Comparison of ENCODE assay signal across 10 cellular contexts in genomic region chr6:109010703-109011102, GRCh38.
DNase-seq lines count a peak whose midpoint lies in the region; ATAC-seq and TF ChIP-seq lines count a peak whose summit lies in the region.
"Had no signal": no experiment of that assay in that cellular context is flagged by ENCODE, and none has a peak within 500 bp of the region (broad histone marks: within the 10 kb centered on the region; RNA-seq: fewer than 3 reads in every experiment).

No MANE protein-coding gene starts in this region.

- H3K27ac Mint-ChIP-seq in CD4-positive, alpha-beta memory T cell, result peak overlapping the region; percentile 91 to 100 (median 99)
- peak overlapping the region; percentile 14 to 99 (median 95) for H3K27ac Mint-ChIP-seq in naive B cell
- no peak overlapping the region for H3K27ac Mint-ChIP-seq in HFFc6
- no peak overlapping the region for H3K27ac Mint-ChIP-seq in endodermal cell

- H3K36me3 Mint-ChIP-seq in CD4-positive, alpha-beta memory T cell, result peaks cover 0 to 12% of the 10 kb centered on the region in 2 donors
- H3K36me3 Mint-ChIP-seq in naive B cell (no peaks in the 10 kb centered on the region), HFFc6 (ENCODE audit: low read depth) (no peaks in the 10 kb centered on the region), endodermal cell (ENCODE audit: low read depth) (no peaks in the 10 kb centered on the region)

- H3K36me3 ChIP-seq in CD4-positive, alpha-beta memory T cell (ENCODE audit: insufficient read depth, low read length), result no peaks in the 10 kb centered on the region
- H3K36me3 ChIP-seq in adrenal gland (replicated peaks in 1 of 2), result no peaks in the 10 kb centered on the region
- H3K36me3 ChIP-seq in endodermal cell (ENCODE audit: control insufficient read depth, insufficient read depth, low read length), result no peaks in the 10 kb centered on the region

- intact Hi-C loops in CD4-positive, alpha-beta memory T cell (cut with micrococcal nuclease), result loop anchor here (1.0 kb wide), 1 partner anchor 10 kb away; no protein-coding TSS in a partner anchor
- intact Hi-C loops in adrenal gland (cut with DNase I), result no loop called here

- peaks cover 0 to 1% (median 0%) of the 10 kb centered on the region in 8 donors for H3K9me3 Mint-ChIP-seq in CD4-positive, alpha-beta memory T cell
- H3K9me3 Mint-ChIP-seq in naive B cell, result no peaks in the 10 kb centered on the region
- H3K9me3 Mint-ChIP-seq in HFFc6, result no peaks in the 10 kb centered on the region
- no peaks in the 10 kb centered on the region for H3K9me3 Mint-ChIP-seq in endodermal cell

- POLR2A ChIA-PET in CD4-positive, alpha-beta memory T cell (lab: Charles Lee; ENCODE audit: partially characterized antibody), result interaction anchor here (0.9 to 6.4 kb wide), 15 partner anchors 8 to 750 kb away, joined by 3 to 59 read pairs (median 11); partner anchors contain the start of genes CD164, CEP57L1, FOXO3 and SESN1

- 58 to 70% (median 67%) methylated on average over 2 of the region's 2 CpGs for whole genome bisulfite sequencing in adrenal gland, 4 donors
- WGBS in endodermal cell (ENCODE audit: insufficient coverage in 1 of 2, insufficient read length in 1 of 2), 2 experiments, result 80 to 92% methylated on average over 1 to 2 of the region's 2 CpGs

- peak overlapping the region; percentile 96 for H3K27ac ChIP-seq in CD4-positive, alpha-beta memory T cell (ENCODE audit: low read depth, low read length)
- peak overlapping the region in 3 of 5 donors; percentile 93 to 99 (median 98) for H3K27ac ChIP-seq in adrenal gland
- H3K27ac ChIP-seq in endodermal cell (ENCODE audit: low read depth, low read length), result no peak overlapping the region

- TF ChIP-seq POLR2A in adrenal gland (IDR thresholded peaks at IDR 0.05), result no peak

- CTCF ChIA-PET in CD4-positive, alpha-beta memory T cell (lab: Charles Lee; ENCODE audit: partially characterized antibody), result interaction anchor here (0.7 to 6.0 kb wide), 5 partner anchors 26 to 453 kb away, joined by 3 to 61 read pairs (median 3); no protein-coding TSS in a partner anchor

- DNase-seq in CD4-positive, alpha-beta memory T cell, result no peak
- DNase-seq in HuH-7 (ENCODE audit: low spot score) (peak; percentile 37), adrenal gland (no peak), naive B cell (no peak), globus pallidus (ENCODE audit: low spot score) (no peak), HFFc6 (no peak), endodermal cell (no peak), RKO (ENCODE audit: low spot score) (no peak)

- peaks cover 68% of the 10 kb centered on the region for H3K4me1 ChIP-seq in CD4-positive, alpha-beta memory T cell (ENCODE audit: insufficient read depth, low read length)
- H3K4me1 ChIP-seq in adrenal gland (replicated peaks in 1 of 2), result peaks cover 6 to 48% of the 10 kb centered on the region in 2 donors
- peaks cover 3% of the 10 kb centered on the region for H3K4me1 ChIP-seq in endodermal cell (ENCODE audit: control insufficient read depth, insufficient read depth, low read length)

- no peaks in the 10 kb centered on the region for H3K9me3 ChIP-seq in CD4-positive, alpha-beta memory T cell (ENCODE audit: control insufficient read depth in 1 of 2, low read length in 2 of 2)
- H3K9me3 ChIP-seq in adrenal gland (replicated peaks in 1 of 3) (no peaks in the 10 kb centered on the region), endodermal cell (ENCODE audit: control insufficient read depth, low read length) (no peaks in the 10 kb centered on the region)

- no peaks in the 10 kb centered on the region for H3K27me3 ChIP-seq in CD4-positive, alpha-beta memory T cell (ENCODE audit: insufficient read depth, low read length)
- H3K27me3 ChIP-seq in adrenal gland (no peaks in the 10 kb centered on the region), endodermal cell (ENCODE audit: control insufficient read depth, insufficient read depth, low read length, poor library complexity, severe bottlenecking) (peaks cover 5% of the 10 kb centered on the region)

- TF ChIP-seq CTCF in adrenal gland (IDR thresholded peaks at IDR 0.05) (no peak), HFFc6 (IDR thresholded peaks at IDR 0.05) (no peak), endodermal cell (conservative IDR thresholded peaks at IDR 0.05) (no peak)

- no peaks in the 10 kb centered on the region for H3K27me3 Mint-ChIP-seq in CD4-positive, alpha-beta memory T cell
- H3K27me3 Mint-ChIP-seq in naive B cell, result no peaks in the 10 kb centered on the region
- H3K27me3 Mint-ChIP-seq in HFFc6 (ENCODE audit: insufficient read depth), result no peaks in the 10 kb centered on the region; the same call in 1 of the 2 replicates
- peaks cover 1% of the 10 kb centered on the region for H3K27me3 Mint-ChIP-seq in endodermal cell (ENCODE audit: insufficient read depth)

- peaks cover 47 to 84% (median 60%) of the 10 kb centered on the region in 4 donors for H3K4me1 Mint-ChIP-seq in CD4-positive, alpha-beta memory T cell
- H3K4me1 Mint-ChIP-seq in naive B cell (peaks cover 50 to 77% (median 65%) of the 10 kb centered on the region in 3 donors), HFFc6 (ENCODE audit: low read depth) (peaks cover 32% of the 10 kb centered on the region), endodermal cell (peaks cover 23% of the 10 kb centered on the region)

- peak overlapping the region; percentile 34 to 99 (median 86) for H3K4me3 Mint-ChIP-seq in CD4-positive, alpha-beta memory T cell
- H3K4me3 Mint-ChIP-seq in naive B cell, result peak overlapping the region in 7 of 8 donors; percentile 35 to 99 (median 96)
- no peak overlapping the region; the same call in 1 of the 2 replicates for H3K4me3 Mint-ChIP-seq in HFFc6
- no peak overlapping the region for H3K4me3 Mint-ChIP-seq in endodermal cell

- ATAC-seq in naive B cell (ENCODE audit: low read depth in 2 of 2), result no peak
- ATAC-seq: activated naive CD4-positive, alpha-beta T cell treated with anti-CD3 and anti-CD28 coated beads, Interleukin-2, amount 50 U/mL, for 72 hours; SK-N-SH treated with all-trans-retinoic acid at 6 μM for 48 hours had no signal

- H3K4me3 ChIP-seq in CD4-positive, alpha-beta memory T cell (ENCODE audit: low read length in 2 of 2), result no peak overlapping the region
- H3K4me3 ChIP-seq in adrenal gland (no peak overlapping the region), endodermal cell (ENCODE audit: low read length) (no peak overlapping the region)

- no peak overlapping the region for H3K9ac ChIP-seq in endodermal cell (ENCODE audit: extremely low read depth, low read length, poor library complexity, severe bottlenecking)

Comparison
In these comparisons a context has a peak if more than half of its experiments do, and no peak if none do; other contexts are left out.
1. H3K27ac Mint-ChIP-seq: peak in CD4-positive, alpha-beta memory T cell (7 of 7) and naive B cell (6 of 6); none in HFFc6 (single experiment) and endodermal cell (single experiment).
2. H3K4me3 Mint-ChIP-seq: peak in CD4-positive, alpha-beta memory T cell (8 of 8) and naive B cell (7 of 8); none in HFFc6 (single experiment) and endodermal cell (single experiment).